ENCODE assay signal across 11 cellular contexts in genomic region chr1:9716404-9717192, GRCh38.
DNase-seq lines count a peak whose midpoint lies in the region; ATAC-seq and TF ChIP-seq lines count a peak whose summit lies in the region.
"Had no signal": no experiment of that assay in that cellular context is flagged by ENCODE, and none has a peak within 500 bp of the region (broad histone marks: within the 10 kb centered on the region; RNA-seq: fewer than 3 reads in every experiment).

No MANE protein-coding gene starts in this region.

- in situ Hi-C loops in ACHN (cut with HindIII; ENCODE audit: low pct_ligation_motif_present, low pct_unique_long_range_greater_than_20kb, low sequenced_read_pairs): no loop called here

- 90 to 94% (median 92%) methylated on average over 29 of the region's 29 CpGs for WGBS in ovary, 3 donors

- peak overlapping the region; percentile 89 for H3K4me3 ChIP-seq in CD8-positive, alpha-beta memory T cell (ENCODE audit: low read length)
- peak overlapping the region; percentile 71 for H3K4me3 ChIP-seq in MM.1S (ENCODE audit: low read length)
- H3K4me3 ChIP-seq in colonic mucosa: peak overlapping the region; percentile 10
- no peak overlapping the region for H3K4me3 ChIP-seq in ovary

- H3K27me3 Mint-ChIP-seq in CD8-positive, alpha-beta memory T cell: peaks cover 0 to 3% of the 10 kb centered on the region in 2 donors
- no peaks in the 10 kb centered on the region for H3K27me3 Mint-ChIP-seq in mesothelial cell of epicardium (ENCODE audit: low read depth)

- no peaks in the 10 kb centered on the region for H3K9me2 ChIP-seq in MM.1S (replicated peaks; ENCODE audit: insufficient read depth, low read length)

- CTCF ChIA-PET in CD8-positive, alpha-beta memory T cell (lab: Charles Lee): interaction anchor here (0.7 to 20.4 kb wide), 15 partner anchors 9 to 127 kb away, joined by 3 to 280 read pairs (median 4); partner anchors contain the start of gene PIK3CD

- TF ChIP-seq POLR2A in ovary (IDR thresholded peaks at IDR 0.05): no peak

- H3K27ac ChIP-seq in CD8-positive, alpha-beta memory T cell (ENCODE audit: low read depth, low read length): peak overlapping the region; percentile 81
- H3K27ac ChIP-seq in MM.1S (ENCODE audit: low read length): no peak overlapping the region
- H3K27ac ChIP-seq in colonic mucosa: peak overlapping the region; percentile 62
- peak overlapping the region; percentile 79 to 88 for H3K27ac ChIP-seq in ovary

- H3K27me3 ChIP-seq in CD8-positive, alpha-beta memory T cell (ENCODE audit: insufficient read depth, low read length, poor library complexity, severe bottlenecking): no peaks in the 10 kb centered on the region
- H3K27me3 ChIP-seq in MM.1S (replicated peaks; ENCODE audit: insufficient read depth, low read length) (no peaks in the 10 kb centered on the region), colonic mucosa (no peaks in the 10 kb centered on the region), ovary (no peaks in the 10 kb centered on the region)
- H3K27me3 ChIP-seq: uterus had no signal

- peak overlapping the region; percentile 90 to 98 (median 95) for H3K4me3 Mint-ChIP-seq in CD8-positive, alpha-beta memory T cell
- no peak overlapping the region for H3K4me3 Mint-ChIP-seq in mesothelial cell of epicardium

- no peaks in the 10 kb centered on the region for H3K9me3 Mint-ChIP-seq in CD8-positive, alpha-beta memory T cell
- no peaks in the 10 kb centered on the region for H3K9me3 Mint-ChIP-seq in mesothelial cell of epicardium
- H3K9me3 Mint-ChIP-seq: nephron had no signal

- peak overlapping the region; percentile 78 for H3K9ac ChIP-seq in MM.1S (ENCODE audit: low read length)
- peak overlapping the region in 1 of 2 donors; percentile 60 for H3K9ac ChIP-seq in colonic mucosa (ENCODE audit: low read depth in 2 of 2, low read length in 2 of 2)

- no peaks in the 10 kb centered on the region for H3K9me3 ChIP-seq in CD8-positive, alpha-beta memory T cell (ENCODE audit: low read length)
- H3K9me3 ChIP-seq in MM.1S (replicated peaks; ENCODE audit: insufficient read depth, low read length) (no peaks in the 10 kb centered on the region), colonic mucosa (no peaks in the 10 kb centered on the region), ovary (no peaks in the 10 kb centered on the region)
- H3K9me3 ChIP-seq: uterus had no signal

- H3K4me1 ChIP-seq in CD8-positive, alpha-beta memory T cell (ENCODE audit: insufficient read depth, low read length): peaks cover 88% of the 10 kb centered on the region
- peaks cover 16% of the 10 kb centered on the region for H3K4me1 ChIP-seq in MM.1S (ENCODE audit: low read length)
- no peaks in the 10 kb centered on the region for H3K4me1 ChIP-seq in colonic mucosa
- H3K4me1 ChIP-seq in ovary (ENCODE audit: insufficient read depth): peaks cover 10% of the 10 kb centered on the region
- H3K4me1 ChIP-seq: uterus had no signal

- H2AFZ ChIP-seq in MM.1S (ENCODE audit: low read length): peak overlapping the region; percentile 91

- H4K20me1 ChIP-seq in MM.1S (ENCODE audit: insufficient read depth, low read length): no peaks in the 10 kb centered on the region

- no peak for TF ChIP-seq EP300 in ovary (IDR thresholded peaks at IDR 0.05)

- POLR2A ChIA-PET in CD8-positive, alpha-beta memory T cell (lab: Charles Lee): interaction anchor here (0.5 to 5.5 kb wide), 19 partner anchors 8 to 90 kb away, joined by 3 to 98 read pairs (median 5); partner anchors contain the start of gene PIK3CD

- peak overlapping the region; percentile 78 to 98 (median 94) for H3K27ac Mint-ChIP-seq in CD8-positive, alpha-beta memory T cell
- H3K27ac Mint-ChIP-seq in mesothelial cell of epicardium: no peak overlapping the region

- peak in 2 of 5 donors; percentile 52 to 57 for DNase-seq in CD8-positive, alpha-beta memory T cell
- DNase-seq in MM.1S: no peak
- DNase-seq in colonic mucosa: no peak
- peak in 2 of 5 donors; percentile 18 to 45 for DNase-seq in ovary
- DNase-seq in mesothelial cell of epicardium (ENCODE audit: low spot score in 2 of 2, unreplicated experiment in 2 of 2): no peak
- DNase-seq in GF-D8 (lab: John Stamatoyannopoulos, UW): no peak
- DNase-seq in ACHN: no peak
- DNase-seq: NCI-H2029 had no signal

- TF ChIP-seq CTCF in MM.1S (IDR thresholded peaks at IDR 0.05; ENCODE audit: low read length) (no peak), colonic mucosa (IDR thresholded peaks at IDR 0.05) (no peak), ovary (IDR thresholded peaks at IDR 0.05) (no peak), mesothelial cell of epicardium (IDR thresholded peaks at IDR 0.05; ENCODE audit: unreplicated experiment) (no peak)

- H3K36me3 ChIP-seq in CD8-positive, alpha-beta memory T cell (ENCODE audit: insufficient read depth, low read length): peaks cover 35% of the 10 kb centered on the region
- no peaks in the 10 kb centered on the region for H3K36me3 ChIP-seq in MM.1S (replicated peaks; ENCODE audit: insufficient read depth, low read length)
- H3K36me3 ChIP-seq in colonic mucosa: no peaks in the 10 kb centered on the region
- H3K36me3 ChIP-seq in ovary: no peaks in the 10 kb centered on the region
- H3K36me3 ChIP-seq: uterus had no signal

- H3K79me2 ChIP-seq in MM.1S (ENCODE audit: low read length): 0 out of 2 replicates have a peak, but pooled peaks cover 2% of the 10 kb centered on the region

- H3K36me3 Mint-ChIP-seq in CD8-positive, alpha-beta memory T cell: peaks cover 3 to 75% (median 13%) of the 10 kb centered on the region in 3 donors
- H3K36me3 Mint-ChIP-seq in mesothelial cell of epicardium: no peaks in the 10 kb centered on the region

- no peak for ATAC-seq in HG02763 (IDR thresholded peaks at IDR 0.05; ENCODE audit: unreplicated experiment)

- peak overlapping the region; percentile 85 for H3K4me2 ChIP-seq in MM.1S (ENCODE audit: low read depth, low read length)

- no peaks in the 10 kb centered on the region for H3F3A ChIP-seq in MM.1S (ENCODE audit: insufficient read depth, low read length)

- peaks cover 33 to 78% (median 43%) of the 10 kb centered on the region in 3 donors for H3K4me1 Mint-ChIP-seq in CD8-positive, alpha-beta memory T cell
- H3K4me1 Mint-ChIP-seq in mesothelial cell of epicardium: peaks cover 7% of the 10 kb centered on the region
- H3K4me1 Mint-ChIP-seq: nephron had no signal

- intact Hi-C loops in colonic mucosa (cut with DNase I): no loop called here
- intact Hi-C loops in ovary (cut with DNase I): no loop called here
